ENCODE assay signal across 1 cellular context in genomic region chr17:65183736-65184135, GRCh38.
TF ChIP-seq lines count a peak whose summit lies in the region.

No MANE protein-coding gene starts in this region.

TF ChIP-seq in IMR-90, 13 proteins besides CTCF, POLR2A, EP300 and RAD21:
- TF ChIP-seq USF2 (IDR thresholded peaks at IDR 0.05; ENCODE audit: low read depth, low read length) = no peak
- TF ChIP-seq NFE2L2 (IDR thresholded peaks at IDR 0.05; ENCODE audit: low read depth, low read length) = no peak
- TF ChIP-seq MXI1 (IDR thresholded peaks at IDR 0.05; ENCODE audit: borderline replicate concordance, low read depth, low read length) = no peak
- no peak for TF ChIP-seq RFX5 (IDR thresholded peaks at IDR 0.05; ENCODE audit: low read depth, low read length)
- TF ChIP-seq FOS (IDR thresholded peaks at IDR 0.05; ENCODE audit: low read depth, low read length) = no peak
- no peak for TF ChIP-seq BHLHE40 (IDR thresholded peaks at IDR 0.05; ENCODE audit: low read depth, low read length)
- TF ChIP-seq MAFK (IDR thresholded peaks at IDR 0.05; ENCODE audit: low read depth, low read length) = no peak
- no peak for TF ChIP-seq ELK1 (IDR thresholded peaks at IDR 0.05; ENCODE audit: borderline replicate concordance, low read depth, low read length)
- TF ChIP-seq RCOR1 (IDR thresholded peaks at IDR 0.05; ENCODE audit: insufficient replicate concordance, low read length) = no peak
- no peak for TF ChIP-seq CHD1 (IDR thresholded peaks at IDR 0.05; ENCODE audit: low read depth, low read length)
- TF ChIP-seq MAZ (IDR thresholded peaks at IDR 0.05; ENCODE audit: borderline replicate concordance, low read depth, low read length) = no peak
- TF ChIP-seq CEBPB (IDR thresholded peaks at IDR 0.05; ENCODE audit: low read depth, low read length) = no peak
- TF ChIP-seq SMC3 (IDR thresholded peaks at IDR 0.05; ENCODE audit: low read depth, low read length) = no peak
TF ChIP-seq in IMR-90: peak in this region for 0.
